Comparison of ENCODE assay signal across 1 cellular context in the genomic region with DNA sequence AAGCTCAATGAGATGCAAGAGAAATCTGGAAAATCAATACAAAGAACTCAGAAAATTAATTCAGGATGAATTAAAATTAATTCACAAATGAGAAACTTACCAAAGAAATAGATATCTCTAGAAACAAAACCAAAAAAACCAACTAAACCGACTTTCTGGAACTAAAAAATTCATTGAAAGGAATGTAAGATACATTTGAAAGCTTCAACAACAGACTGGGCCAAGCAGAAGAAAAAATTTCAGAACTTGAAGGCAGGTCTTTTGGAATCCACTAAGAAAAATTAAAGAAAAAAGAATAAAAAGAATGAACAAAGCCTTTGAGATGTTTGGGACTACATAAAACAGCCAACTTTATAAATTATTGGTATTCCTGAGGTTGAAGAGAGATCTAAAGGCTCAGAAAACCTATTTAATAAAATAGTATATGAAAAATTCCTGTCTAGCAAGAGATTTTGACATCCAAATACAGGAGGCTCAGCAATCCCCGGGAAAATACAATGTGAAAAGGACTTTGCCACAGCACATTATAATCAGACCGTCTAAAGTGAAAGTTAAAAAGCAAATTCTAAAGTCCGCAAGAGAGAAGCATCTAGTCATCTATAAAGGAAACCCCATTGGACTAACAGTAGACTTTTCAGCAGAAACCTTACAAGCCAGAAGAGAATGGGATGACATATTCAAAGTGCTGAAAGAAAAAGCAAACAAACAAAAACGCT.
TF ChIP-seq lines count a peak whose summit lies in the region.

No MANE protein-coding gene starts in this region.

TF ChIP-seq in K562, 482 proteins besides CTCF, POLR2A, EP300 and RAD21:
- TF ChIP-seq JUN (IDR thresholded peaks at IDR 0.05; ENCODE audit: borderline replicate concordance, low read depth, low read length) (no peak; the same call in 1 of the 2 replicates), JUN (CRISPR knock-in tag; IDR thresholded peaks at IDR 0.05; ENCODE audit: borderline replicate concordance) (no peak), TRIM28 (IDR thresholded peaks at IDR 0.05) (peak; percentile 86), ZEB2 (IDR thresholded peaks at IDR 0.05) (peak; percentile 33; the same call in 1 of the 2 replicates), ETV5 (CRISPR knock-in tag; IDR thresholded peaks at IDR 0.05; ENCODE audit: low read depth) (no peak), ERF (CRISPR knock-in tag; IDR thresholded peaks at IDR 0.05) (no peak), CBX3 (IDR thresholded peaks at IDR 0.05; ENCODE audit: borderline replicate concordance in 1 of 2, low read length in 2 of 2) (peak in 1 of 2 experiments; percentile 80; a peak in 2 of 3 replicates), FOXA1 (IDR thresholded peaks at IDR 0.05; ENCODE audit: borderline replicate concordance) (no peak)
- TF ChIP-seq, protein P1, sequence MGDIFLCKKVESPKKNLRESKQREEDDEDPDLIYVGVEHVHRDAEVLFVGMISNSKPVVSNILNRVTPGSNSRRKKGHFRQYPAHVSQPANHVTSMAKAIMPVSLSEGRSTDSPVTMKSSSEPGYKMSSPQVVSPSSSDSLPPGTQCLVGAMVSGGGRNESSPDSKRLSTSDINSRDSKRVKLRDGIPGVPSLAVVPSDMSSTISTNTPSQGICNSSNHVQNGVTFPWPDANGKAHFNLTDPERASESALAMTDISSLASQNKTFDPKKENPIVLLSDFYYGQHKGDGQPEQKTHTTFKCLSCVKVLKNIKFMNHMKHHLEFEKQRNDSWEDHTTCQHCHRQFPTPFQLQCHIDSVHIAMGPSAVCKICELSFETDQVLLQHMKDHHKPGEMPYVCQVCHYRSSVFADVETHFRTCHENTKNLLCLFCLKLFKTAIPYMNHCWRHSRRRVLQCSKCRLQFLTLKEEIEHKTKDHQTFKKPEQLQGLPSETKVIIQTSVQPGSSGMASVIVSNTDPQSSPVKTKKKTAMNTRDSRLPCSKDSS (IDR thresholded peaks at IDR 0.05; ENCODE audit: low read depth, partially characterized antibody): peak; percentile 72
- TF ChIP-seq, protein P2, sequence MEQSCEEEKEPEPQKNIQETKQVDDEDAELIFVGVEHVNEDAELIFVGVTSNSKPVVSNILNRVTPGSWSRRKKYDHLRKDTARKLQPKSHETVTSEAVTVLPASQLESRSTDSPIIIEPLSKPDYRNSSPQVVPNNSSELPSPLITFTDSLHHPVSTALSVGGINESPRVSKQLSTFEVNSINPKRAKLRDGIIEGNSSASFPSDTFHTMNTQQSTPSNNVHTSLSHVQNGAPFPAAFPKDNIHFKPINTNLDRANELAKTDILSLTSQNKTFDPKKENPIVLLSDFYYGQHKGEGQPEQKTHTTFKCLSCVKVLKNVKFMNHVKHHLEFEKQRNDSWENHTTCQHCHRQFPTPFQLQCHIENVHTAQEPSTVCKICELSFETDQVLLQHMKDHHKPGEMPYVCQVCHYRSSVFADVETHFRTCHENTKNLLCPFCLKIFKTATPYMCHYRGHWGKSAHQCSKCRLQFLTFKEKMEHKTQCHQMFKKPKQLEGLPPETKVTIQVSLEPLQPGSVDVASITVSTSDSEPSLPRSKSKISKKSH (CRISPR knock-in tag; IDR thresholded peaks at IDR 0.05): peak; percentile 82
